ENCODE assay signal across 22 cellular contexts in genomic region chr7:81573128-81573527, GRCh38.
"Had no signal": no experiment of that assay in that cellular context is flagged by ENCODE, and none has a peak within 500 bp of the region (broad histone marks: within the 10 kb centered on the region; RNA-seq: fewer than 3 reads in every experiment).

No MANE protein-coding gene starts in this region.

- H3K4me3 ChIP-seq: colonic mucosa, esophagus squamous epithelium, heart left ventricle, spleen, thoracic aorta, transverse colon had no signal

- H3K9me3 Mint-ChIP-seq: stimulated activated naive B cell treated with anti-CD40 and anti-IgM and Interleukin-4, amounts not matched to agents 10 μg/mL and 1 μg/mL and 100 μg/mL, for 72 hours had no signal

- H3K4me3 Mint-ChIP-seq: naive thymus-derived CD8-positive, alpha-beta T cell; stimulated activated naive B cell treated with anti-CD40 and anti-IgM and Interleukin-4, amounts not matched to agents 10 μg/mL and 1 μg/mL and 100 μg/mL, for 72 hours; stimulated activated naive CD8-positive, alpha-beta T cell treated with anti-CD3 and anti-CD28 coated beads, Interleukin-15, amount 100 ng/mL, for 72 hours had no signal

- H3K27me3 Mint-ChIP-seq: naive thymus-derived CD8-positive, alpha-beta T cell; stimulated activated naive B cell treated with anti-CD40 and anti-IgM and Interleukin-4, amounts not matched to agents 10 μg/mL and 1 μg/mL and 100 μg/mL, for 72 hours; stimulated activated naive CD8-positive, alpha-beta T cell treated with anti-CD3 and anti-CD28 coated beads, Interleukin-15, amount 100 ng/mL, for 72 hours had no signal

- ATAC-seq: heart left ventricle; naive thymus-derived CD8-positive, alpha-beta T cell; sciatic nerve; stimulated activated naive B cell treated with anti-CD40 and anti-IgM and Interleukin-4, amounts not matched to agents 10 μg/mL and 1 μg/mL and 100 μg/mL, for 72 hours; stimulated activated naive CD8-positive, alpha-beta T cell treated with anti-CD3 and anti-CD28 coated beads, Interleukin-15, amount 100 ng/mL, for 72 hours had no signal

- H3K36me3 Mint-ChIP-seq: naive thymus-derived CD8-positive, alpha-beta T cell; stimulated activated naive B cell treated with anti-CD40 and anti-IgM and Interleukin-4, amounts not matched to agents 10 μg/mL and 1 μg/mL and 100 μg/mL, for 72 hours had no signal

- H3K27ac Mint-ChIP-seq: naive thymus-derived CD8-positive, alpha-beta T cell; stimulated activated naive B cell treated with anti-CD40 and anti-IgM and Interleukin-4, amounts not matched to agents 10 μg/mL and 1 μg/mL and 100 μg/mL, for 72 hours; stimulated activated naive CD8-positive, alpha-beta T cell treated with anti-CD3 and anti-CD28 coated beads, Interleukin-15, amount 100 ng/mL, for 72 hours had no signal

- H3K27me3 ChIP-seq: colonic mucosa, esophagus squamous epithelium, heart left ventricle, neutrophil, spleen, transverse colon had no signal

- FAIRE-seq: frontal cortex, islet of Langerhans, urothelium cell line had no signal

- H3K4me1 ChIP-seq: colonic mucosa, esophagus squamous epithelium, heart left ventricle, spleen, transverse colon had no signal

- DNase-seq: colonic mucosa; dermis blood vessel endothelial cell; esophagus squamous epithelium; heart left ventricle; hippocampal formation; kidney glomerular epithelial cell; mammary epithelial cell; naive thymus-derived CD8-positive, alpha-beta T cell; posterior cingulate gyrus; spleen; stimulated activated CD4-positive, alpha-beta T cell treated with anti-CD3 and anti-CD28 coated beads, Interleukin-15, amount 100 ng/mL, for 24 hours; stimulated activated CD4-positive, alpha-beta T cell treated with anti-CD3 and anti-CD28 coated beads, Interleukin-1b, Interleukin-23, amount 100 ng/mL, for 48 hours; stimulated activated CD4-positive, alpha-beta T cell treated with anti-CD3 and anti-CD28 coated beads, Interleukin-4, amount 100 ng/mL, for 4 hours; stimulated activated naive B cell treated with anti-CD40 and anti-IgM and Interleukin-4, amounts not matched to agents 10 μg/mL and 1 μg/mL and 100 μg/mL, for 72 hours; stimulated activated naive CD8-positive, alpha-beta T cell treated with anti-CD3 and anti-CD28 coated beads, Interleukin-15, amount 100 ng/mL, for 72 hours; transverse colon had no signal

- H3K27ac ChIP-seq: colonic mucosa, esophagus squamous epithelium, heart left ventricle, neutrophil, spleen, thoracic aorta, transverse colon had no signal

- H3K9me3 ChIP-seq: colonic mucosa, esophagus squamous epithelium, heart left ventricle, neutrophil, spleen, thoracic aorta, transverse colon had no signal

- H3K4me1 Mint-ChIP-seq: naive thymus-derived CD8-positive, alpha-beta T cell; stimulated activated naive B cell treated with anti-CD40 and anti-IgM and Interleukin-4, amounts not matched to agents 10 μg/mL and 1 μg/mL and 100 μg/mL, for 72 hours; stimulated activated naive CD8-positive, alpha-beta T cell treated with anti-CD3 and anti-CD28 coated beads, Interleukin-15, amount 100 ng/mL, for 72 hours had no signal

- H3K36me3 ChIP-seq: colonic mucosa, esophagus squamous epithelium, heart left ventricle, neutrophil, spleen, thoracic aorta, transverse colon had no signal
